In the genomic region with DNA sequence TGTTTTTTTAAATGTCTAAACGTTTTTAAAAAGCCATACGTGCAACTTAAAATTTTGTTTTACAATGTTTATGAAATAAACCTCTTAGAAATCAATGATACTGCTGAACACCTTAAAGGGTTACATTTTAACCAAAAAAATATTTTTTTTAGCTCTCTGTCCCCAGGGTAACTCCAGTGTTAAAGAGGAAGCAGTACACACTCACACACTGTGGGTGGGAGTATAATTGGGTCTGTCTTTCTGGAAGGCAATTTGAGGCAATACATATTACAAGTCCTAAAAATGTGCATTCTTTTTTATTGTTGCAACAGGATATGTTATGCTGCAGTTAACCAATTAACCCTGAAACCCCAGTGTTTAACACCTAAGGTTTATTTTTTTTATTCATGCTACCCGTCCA, we compare ENCODE assay signal across 21 cellular contexts. TPM values are rescaled to one million over a fixed set of nuclear protein-coding genes. Genes with fewer than 3 reads are reported as not detected.
A peak's percentile ranks its signal among the peaks of the same experiment; 100 is the strongest.
DNase-seq lines count a peak whose midpoint lies in the region; ATAC-seq and TF ChIP-seq lines count a peak whose summit lies in the region.
"Had no signal": no experiment of that assay in that cellular context is flagged by ENCODE, and none has a peak within 500 bp of the region (broad histone marks: within the 10 kb centered on the region; RNA-seq: fewer than 3 reads in every experiment).

No MANE protein-coding gene starts in this region.

- peak overlapping the region; percentile 51 for H3K27ac Mint-ChIP-seq in stimulated activated naive B cell treated with anti-CD40 and anti-IgM and Interleukin-4, amounts not matched to agents 10 μg/mL and 1 μg/mL and 100 μg/mL, for 72 hours
- H3K27ac Mint-ChIP-seq: HFFc6 had no signal

- H3K27ac ChIP-seq in OCI-LY7 (ENCODE audit: low read depth, low read length, poor library complexity, severe bottlenecking) (peak overlapping the region; percentile 53), tibial nerve (no peak overlapping the region), hepatocyte (no peak overlapping the region), tibial artery (no peak overlapping the region)
- H3K27ac ChIP-seq: 22Rv1 had no signal

- H3K4me2 ChIP-seq in OCI-LY7 (ENCODE audit: low read length) = peak overlapping the region; percentile 71
- no peak overlapping the region for H3K4me2 ChIP-seq in hepatocyte

- peaks cover 26 to 40% of the 10 kb centered on the region in 2 donors for H3K4me1 Mint-ChIP-seq in stimulated activated naive B cell treated with anti-CD40 and anti-IgM and Interleukin-4, amounts not matched to agents 10 μg/mL and 1 μg/mL and 100 μg/mL, for 72 hours

- 89 to 92% methylated on average over 3 of the region's 3 CpGs for WGBS in tibial nerve, 2 donors
- WGBS in hepatocyte (ENCODE audit: low lambda C conversion rate, missing lambda C conversion rate) = 92% methylated on average over 3 of the region's 3 CpGs

- POLR2A ChIA-PET in OCI-LY7 (lab: Charles Lee) = no interaction called here

- H3K9me2 ChIP-seq in OCI-LY7 (ENCODE audit: insufficient read depth, low read length) = no peaks in the 10 kb centered on the region
- no peaks in the 10 kb centered on the region for H3K9me2 ChIP-seq in hepatocyte (replicated peaks; ENCODE audit: insufficient read depth)

- DNase-seq in SIG-M5 treated with dmso at 0.1 percent for 504 hours (lab: John Stamatoyannopoulos, UW; ENCODE audit: unreplicated experiment) (peak; percentile 13), SIG-M5 (lab: John Stamatoyannopoulos, UW) (no peak), NAMALWA (ENCODE audit: low spot score) (peak; percentile 38), OCI-LY7 (ENCODE audit: low spot score) (peak; percentile 12), tibial nerve (ENCODE audit: low spot score in 2 of 2) (no peak), hepatocyte (ENCODE audit: low spot score) (no peak), tibial artery (no peak)
- no peak for DNase-seq in stimulated activated naive B cell treated with anti-CD40 and anti-IgM and Interleukin-4, amounts not matched to agents 10 μg/mL and 1 μg/mL and 100 μg/mL, for 72 hours
- DNase-seq: GF-D8, HFFc6, NCI-H1092, NCI-H146, NCI-H2081, NCI-H748 treated with DMSO at 0.1 percent for 48 hours, SHP77 treated with DMSO at 0.1 percent for 48 hours had no signal

- peak overlapping the region in 1 of 2 donors; percentile 69 for H3K4me3 Mint-ChIP-seq in stimulated activated naive B cell treated with anti-CD40 and anti-IgM and Interleukin-4, amounts not matched to agents 10 μg/mL and 1 μg/mL and 100 μg/mL, for 72 hours
- H3K4me3 Mint-ChIP-seq: HFFc6 had no signal

- CTCF ChIA-PET in OCI-LY7 (lab: Charles Lee; ENCODE audit: unreplicated experiment) = no interaction called here

- H3K4me3 ChIP-seq in OCI-LY7 (ENCODE audit: low read depth, low read length, poor library complexity, severe bottlenecking) (no peak overlapping the region), tibial nerve (no peak overlapping the region), hepatocyte (no peak overlapping the region), tibial artery (no peak overlapping the region)

- no peaks in the 10 kb centered on the region for H4K20me1 ChIP-seq in OCI-LY7 (ENCODE audit: insufficient read depth, low read length)
- no peaks in the 10 kb centered on the region for H4K20me1 ChIP-seq in hepatocyte (ENCODE audit: insufficient read depth, poor library complexity, severe bottlenecking)

- TF ChIP-seq CTCF in OCI-LY7 (conservative IDR thresholded peaks at IDR 0.05; ENCODE audit: low read length) = no peak
- TF ChIP-seq CTCF in tibial nerve (IDR thresholded peaks at IDR 0.05) = no peak
- no peak for TF ChIP-seq CTCF in hepatocyte (IDR thresholded peaks at IDR 0.05; ENCODE audit: poor library complexity)
- TF ChIP-seq CTCF in tibial artery (IDR thresholded peaks at IDR 0.05) = no peak

- H3K4me1 ChIP-seq in OCI-LY7 (ENCODE audit: insufficient read depth, low read length, poor library complexity, severe bottlenecking) (peaks cover 25% of the 10 kb centered on the region), tibial nerve (no peaks in the 10 kb centered on the region), hepatocyte (ENCODE audit: insufficient read depth) (no peaks in the 10 kb centered on the region), tibial artery (peaks cover 0 to 2% (median 0%) of the 10 kb centered on the region in 4 donors)

- BruUV-seq in OCI-LY7 (replicated peaks; lab: Mats Ljungman, UMichigan) = no TSS peak

- H2AFZ ChIP-seq in OCI-LY7 (ENCODE audit: low read length) (peak overlapping the region; percentile 49; the same call in 1 of the 2 replicates), hepatocyte (no peak overlapping the region)

- intact Hi-C loops in OCI-LY7 (cut with micrococcal nuclease; ENCODE audit: unreplicated experiment) = loop anchor here (10.0 kb wide), 1 partner anchor 299 kb away; the partner anchor contains the start of gene RPS17
- intact Hi-C loops in tibial artery (cut with DNase I; ENCODE audit: low total_unique reads) = no loop called here

- TF ChIP-seq EP300 in tibial nerve (IDR thresholded peaks at IDR 0.05) = no peak

- H3K27me3 Mint-ChIP-seq in stimulated activated naive B cell treated with anti-CD40 and anti-IgM and Interleukin-4, amounts not matched to agents 10 μg/mL and 1 μg/mL and 100 μg/mL, for 72 hours = no peaks in the 10 kb centered on the region

- peak; percentile 46 to 51 for ATAC-seq in stimulated activated naive B cell treated with anti-CD40 and anti-IgM and Interleukin-4, amounts not matched to agents 10 μg/mL and 1 μg/mL and 100 μg/mL, for 72 hours (replicated peaks)

- H3K79me2 ChIP-seq in OCI-LY7 (ENCODE audit: insufficient read depth, low read depth, low read length) = no peaks in the 10 kb centered on the region
- no peaks in the 10 kb centered on the region for H3K79me2 ChIP-seq in hepatocyte

- TF ChIP-seq POLR2A in tibial nerve (IDR thresholded peaks at IDR 0.05) = no peak

- no peaks in the 10 kb centered on the region for H3K27me3 ChIP-seq in tibial nerve
- no peaks in the 10 kb centered on the region for H3K27me3 ChIP-seq in hepatocyte
- H3K27me3 ChIP-seq in tibial artery = no peaks in the 10 kb centered on the region

- 0 out of 2 replicates have a peak, but pooled peaks cover 1% of the 10 kb centered on the region for H3K36me3 ChIP-seq in OCI-LY7 (ENCODE audit: insufficient read depth, low read length)
- peaks cover 0 to 21% (median 0%) of the 10 kb centered on the region in 3 donors for H3K36me3 ChIP-seq in tibial nerve
- no peaks in the 10 kb centered on the region for H3K36me3 ChIP-seq in hepatocyte (replicated peaks; ENCODE audit: insufficient read depth, low read depth)
- H3K36me3 ChIP-seq in tibial artery = peaks cover 0 to 5% (median 0%) of the 10 kb centered on the region in 3 donors

- no peaks in the 10 kb centered on the region for H3K9me3 Mint-ChIP-seq in stimulated activated naive B cell treated with anti-CD40 and anti-IgM and Interleukin-4, amounts not matched to agents 10 μg/mL and 1 μg/mL and 100 μg/mL, for 72 hours
- H3K9me3 Mint-ChIP-seq: HFFc6 had no signal

- H3K36me3 Mint-ChIP-seq in stimulated activated naive B cell treated with anti-CD40 and anti-IgM and Interleukin-4, amounts not matched to agents 10 μg/mL and 1 μg/mL and 100 μg/mL, for 72 hours = peaks cover 48 to 65% of the 10 kb centered on the region in 2 donors

- H3K9me3 ChIP-seq in OCI-LY7 (ENCODE audit: low read length) (0 out of 2 replicates have a peak, but pooled peaks cover 4% of the 10 kb centered on the region), tibial nerve (peaks cover 0 to 7% (median 0%) of the 10 kb centered on the region in 4 donors), hepatocyte (ENCODE audit: low read depth) (no peaks in the 10 kb centered on the region), tibial artery (peaks cover 0 to 4% (median 0%) of the 10 kb centered on the region in 3 donors)

RNA-seq across cellular contexts. Expression of gene WHAMM, which starts 34.1 kb away (rescaled TPM):
- 7.3 and 8.6 TPM in 2 replicates for total RNA-seq in OCI-LY7 (2014; rRNA removed; shearing (Covaris generic))
- total RNA-seq in OCI-LY7 (2022) (13.6 and 13.7 TPM in 2 replicates), tibial nerve (10 to 100 TPM; 11.8 to 17.4 (median 13.0) TPM), hepatocyte (5.3 and 5.8 TPM in 2 replicates)
- polyA plus RNA-seq in hepatocyte = 6.5 and 8.0 TPM in 2 replicates

RNA-seq across cellular contexts. Expression of gene FSD2, which starts 37.7 kb away (rescaled TPM):
- 0.13 and 0.92 TPM in 2 replicates for total RNA-seq in OCI-LY7 (2014; rRNA removed; shearing (Covaris generic))
- total RNA-seq in OCI-LY7 (2022) (0.28 and 0.32 TPM in 2 replicates), tibial nerve (under 1 TPM in 1 of 4 donors, not detected in 3; 0.20 TPM), hepatocyte (0.04 TPM in 1 of 2 replicates, not detected in the other)
- polyA plus RNA-seq in hepatocyte = 0.06 and 0.28 TPM in 2 replicates
- total RNA-seq: Daoy, HFFc6, HT-29, NCI-H460, RPMI7951 had no signal
- polyA plus RNA-seq: BJ had no signal

Comparison
In these comparisons a context has a peak if more than half of its experiments do, and no peak if none do; other contexts are left out.
1. DNase-seq: peak in SIG-M5 treated with dmso at 0.1 percent for 504 hours (single experiment), NAMALWA (single experiment) and OCI-LY7 (single experiment); none in SIG-M5 (single experiment), stimulated activated naive B cell treated with anti-CD40 and anti-IgM and Interleukin-4, amounts not matched to agents 10 μg/mL and 1 μg/mL and 100 μg/mL, for 72 hours (single experiment), tibial nerve (0 of 2), hepatocyte (single experiment) and tibial artery (0 of 2).